ENCODE assay signal across 8 cellular contexts in genomic region chr10:77877461-77878344, GRCh38. TPM values are rescaled to one million over a fixed set of nuclear protein-coding genes. Genes with fewer than 3 reads are reported as not detected.
DNase-seq lines count a peak whose midpoint lies in the region; ATAC-seq and TF ChIP-seq lines count a peak whose summit lies in the region.

No MANE protein-coding gene starts in this region.

- H3K27ac ChIP-seq in trophoblast cell (ENCODE audit: low read depth, low read length) = peak overlapping the region; percentile 69

- peaks cover 4 to 6% of the 10 kb centered on the region in 2 experiments for H3K36me3 ChIP-seq in trophoblast cell (ENCODE audit: control insufficient read depth in 1 of 2, insufficient read depth in 2 of 2, low read length in 2 of 2)

- H3K4ac ChIP-seq in trophoblast cell (ENCODE audit: low read depth, low read length) = peak overlapping the region; percentile 24

- H3K18ac ChIP-seq in trophoblast cell (ENCODE audit: low read length) = peak overlapping the region; percentile 31

- peak overlapping the region; percentile 40 for H2AK5ac ChIP-seq in trophoblast cell (ENCODE audit: low read length)

- WGBS in trophoblast cell (ENCODE audit: extremely low coverage, insufficient coverage, insufficient read length) = no CpG with 5 or more reads among the region's 15 CpGs

- H3K23ac ChIP-seq in trophoblast cell (ENCODE audit: low read length) = no peak overlapping the region

- peak overlapping the region; percentile 20 for H2BK5ac ChIP-seq in trophoblast cell (ENCODE audit: low read depth, low read length, poor library complexity)

- peak overlapping the region; percentile 54 for H3K14ac ChIP-seq in trophoblast cell (ENCODE audit: low read length)

- H3K4me3 Mint-ChIP-seq in activated B cell treated with CpG ODN at 0.5 μM for 24 hours = peak overlapping the region; percentile 52

- peaks cover 28 to 37% of the 10 kb centered on the region in 2 experiments for H3K4me1 ChIP-seq in trophoblast cell (ENCODE audit: control insufficient read depth in 1 of 2, insufficient read depth in 2 of 2, low read length in 2 of 2)

- H3K4me1 Mint-ChIP-seq in activated B cell treated with CpG ODN at 0.5 μM for 24 hours = peaks cover 39% of the 10 kb centered on the region

- H2BK120ac ChIP-seq in trophoblast cell (ENCODE audit: insufficient read depth, low read length, poor library complexity) = peak overlapping the region; percentile 28

- no peak overlapping the region for H3K4me3 ChIP-seq in foreskin fibroblast (ENCODE audit: low read depth in 1 of 2, low read length in 2 of 2)
- H3K4me3 ChIP-seq in trophoblast cell (ENCODE audit: low read depth, low read length) = no peak overlapping the region

- H3K9ac ChIP-seq in trophoblast cell (ENCODE audit: low read length) = no peak overlapping the region

- H3K27me3 Mint-ChIP-seq in activated B cell treated with CpG ODN at 0.5 μM for 24 hours = no peaks in the 10 kb centered on the region

- intact Hi-C loops in Right ventricle myocardium inferior (cut with DNase I) = no loop called here
- intact Hi-C loops in cardiac septum (cut with DNase I) = no loop called here
- intact Hi-C loops in activated B cell treated with CpG ODN at 0.5 μM for 24 hours (cut with micrococcal nuclease) = loop anchor here (1.0 to 10.0 kb wide), 4 partner anchors 31 to 1467 kb away; partner anchors contain the start of genes POLR3A and PPIF

- no peaks in the 10 kb centered on the region for H3K9me3 Mint-ChIP-seq in activated B cell treated with CpG ODN at 0.5 μM for 24 hours

- CTCF ChIA-PET in activated B cell treated with CpG ODN at 0.5 μM for 24 hours (lab: Charles Lee) = interaction anchor here (1.2 kb wide), 1 partner anchor 166 kb away, joined by 3 read pairs; no protein-coding TSS in a partner anchor

- DNase-seq in Right ventricle myocardium inferior (ENCODE audit: missing footprints) (no peak), cardiac septum (ENCODE audit: low spot score) (no peak), activated B cell treated with CpG ODN at 0.5 μM for 24 hours (peak; percentile 31), foreskin fibroblast (peak; percentile 59 to 78), trophoblast cell (no peak), NCI-H187 (lab: John Stamatoyannopoulos, UW) (no peak), NCI-H2029 treated with DMSO at 0.1 percent for 48 hours (lab: John Stamatoyannopoulos, UW) (no peak)

- H4K8ac ChIP-seq in trophoblast cell (ENCODE audit: low read depth, low read length) = no peak overlapping the region

- no peaks in the 10 kb centered on the region for H3K36me3 Mint-ChIP-seq in activated B cell treated with CpG ODN at 0.5 μM for 24 hours (ENCODE audit: low read depth)

- H3K27me3 ChIP-seq in trophoblast cell (ENCODE audit: insufficient read depth, low read length) = no peaks in the 10 kb centered on the region

- H3K9me3 ChIP-seq in trophoblast cell (ENCODE audit: insufficient read depth, low read depth, low read length) = no peaks in the 10 kb centered on the region

- no peak overlapping the region for H3K4me2 ChIP-seq in trophoblast cell (ENCODE audit: low read length)

- H3K79me1 ChIP-seq in trophoblast cell (ENCODE audit: low read length) = peaks cover 8% of the 10 kb centered on the region

- H4K12ac ChIP-seq in trophoblast cell (ENCODE audit: low read depth, low read length) = no peak overlapping the region

- H3K27ac Mint-ChIP-seq in activated B cell treated with CpG ODN at 0.5 μM for 24 hours = peak overlapping the region; percentile 54

- H2AFZ ChIP-seq in trophoblast cell (ENCODE audit: insufficient read depth, low read length, poor library complexity) = no peak overlapping the region

- peaks cover 6% of the 10 kb centered on the region for H3K79me2 ChIP-seq in trophoblast cell (ENCODE audit: control insufficient read depth, insufficient read depth, low read length, poor library complexity)

- H2BK12ac ChIP-seq in trophoblast cell (ENCODE audit: low read length) = peak overlapping the region; percentile 4

- POLR2A ChIA-PET in activated B cell treated with CpG ODN at 0.5 μM for 24 hours (lab: Charles Lee) = no interaction called here

- no peak for TF ChIP-seq CTCF in activated B cell treated with CpG ODN at 0.5 μM for 24 hours (IDR thresholded peaks at IDR 0.05)
- TF ChIP-seq CTCF in foreskin fibroblast (IDR thresholded peaks at IDR 0.05; ENCODE audit: low read depth, low read length) = no peak

- peak; percentile 68 for ATAC-seq in Right ventricle myocardium inferior
- ATAC-seq in HG03520 (IDR thresholded peaks at IDR 0.05; ENCODE audit: unreplicated experiment) = peak; percentile 53
- ATAC-seq in activated B cell treated with CpG ODN at 0.5 μM for 24 hours (ENCODE audit: low read depth) = peak; percentile 76

- peak overlapping the region; percentile 51 for H4K91ac ChIP-seq in trophoblast cell (ENCODE audit: low read depth, low read length)

RNA-seq across cellular contexts. Expression of gene DLG5, which starts 48.9 kb away (rescaled TPM):
- total RNA-seq in Right ventricle myocardium inferior (8.9 TPM), cardiac septum (19.5 TPM), activated B cell treated with CpG ODN at 0.5 μM for 24 hours (0.27 and 1.1 TPM in 2 replicates)
- 82.9 and 86.6 TPM in 2 replicates for polyA plus RNA-seq in trophoblast cell (2013)

Comparison
In these comparisons a context has a peak if more than half of its experiments do, and no peak if none do; other contexts are left out.
1. DNase-seq: peak in activated B cell treated with CpG ODN at 0.5 μM for 24 hours (single experiment) and foreskin fibroblast (2 of 2); none in Right ventricle myocardium inferior (single experiment), cardiac septum (single experiment), trophoblast cell (0 of 2), NCI-H187 (0 of 2) and NCI-H2029 treated with DMSO at 0.1 percent for 48 hours (single experiment).
2. Peak in every context shown above with its lines, with median percentiles within 50 percentile points of each other: ATAC-seq.